In the genomic region with DNA sequence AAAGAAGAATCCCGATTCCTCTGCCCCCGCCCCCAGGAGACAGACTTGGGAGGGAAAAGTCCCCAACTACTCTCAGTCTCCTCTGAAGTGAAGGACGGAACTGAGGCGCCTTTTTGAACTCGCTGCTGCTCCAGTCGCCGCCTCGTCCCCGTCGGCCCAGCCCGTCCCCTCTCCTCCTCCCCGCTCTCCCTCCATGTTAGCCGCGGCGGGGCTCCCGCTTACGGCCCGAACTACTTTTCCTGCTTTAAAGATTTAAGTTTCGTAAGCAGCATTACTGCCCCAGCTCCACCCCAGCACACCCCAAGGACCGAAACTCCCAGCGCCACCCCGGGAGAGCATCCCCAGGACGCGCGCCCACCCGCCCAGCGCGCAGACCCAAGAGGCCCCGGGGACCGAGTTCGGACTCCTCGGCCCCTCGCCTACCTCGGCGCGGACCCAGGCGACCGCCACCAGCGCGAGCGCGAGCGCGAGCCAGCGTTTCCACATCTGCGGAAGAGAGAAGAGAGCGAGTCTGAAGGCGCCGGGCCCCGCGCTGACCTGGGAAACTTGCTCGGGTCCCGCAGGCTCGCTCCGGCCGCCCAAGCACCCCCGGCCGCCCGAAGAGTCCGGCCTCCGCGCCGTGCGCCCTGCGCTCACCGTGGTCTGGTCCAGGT, we compare ENCODE assay signal across 8 cellular contexts. TPM values are rescaled to one million over a fixed set of nuclear protein-coding genes. Genes with fewer than 3 reads are reported as not detected.
DNase-seq lines count a peak whose midpoint lies in the region; ATAC-seq, FAIRE-seq and TF ChIP-seq lines count a peak whose summit lies in the region.

No MANE protein-coding gene starts in this region.

- 0 out of 2 replicates have a peak overlapping the region, but pooled peaks have one; percentile 30 for H2BK5ac ChIP-seq in H1 (ENCODE audit: low read depth, low read length)

- H4K20me1 ChIP-seq in H1 (replicated peaks in 1 of 2; ENCODE audit: control insufficient read depth in 1 of 2, insufficient read depth in 2 of 2, low read length in 2 of 2) = peaks cover 8 to 9% of the 10 kb centered on the region in 2 experiments

- peak overlapping the region; percentile 40; the same call in 1 of the 2 replicates for H3K18ac ChIP-seq in H1 (ENCODE audit: extremely low read depth, low read length)

- peak; percentile 42 to 47 for ATAC-seq in upper lobe of left lung (ENCODE audit: low FRiP score in 2 of 2)

- peaks cover 4% of the 10 kb centered on the region for H3K9me3 Mint-ChIP-seq in mesothelial cell of epicardium

- no peak overlapping the region for H2AK5ac ChIP-seq in H1 (ENCODE audit: low read depth, low read length)

- H3K23me2 ChIP-seq in H1 (ENCODE audit: low read depth, low read length) = peaks cover 4% of the 10 kb centered on the region; the same call in 1 of the 2 replicates

- no peak overlapping the region for H3K14ac ChIP-seq in H1 (ENCODE audit: insufficient read length)

- H3K9ac ChIP-seq in SK-N-MC (ENCODE audit: insufficient read length) (peak overlapping the region; percentile 82), H1 (replicated peaks in 1 of 4; ENCODE audit: extremely low read depth in 1 of 4, low read depth in 3 of 4, low read length in 3 of 4) (peak overlapping the region; percentile 67 to 92 (median 86))

- H3K9me3 ChIP-seq in SK-N-MC (ENCODE audit: low read depth, low read length) (no peaks in the 10 kb centered on the region), H1 (ENCODE audit: insufficient read depth in 2 of 2, low read depth in 1 of 2, low read length in 1 of 2) (peaks cover 0 to 2% of the 10 kb centered on the region in 2 experiments; a peak in 1 of 4 replicates), upper lobe of left lung (no peaks in the 10 kb centered on the region)

- no peak overlapping the region for H2BK20ac ChIP-seq in H1 (ENCODE audit: low read length)

- CTCF ChIA-PET in H1 (lab: Charles Lee; ENCODE audit: partially characterized antibody) = interaction anchor here (0.6 to 13.8 kb wide), 6 partner anchors 11 to 117 kb away, joined by 3 to 294 read pairs (median 3); no protein-coding TSS in a partner anchor

- H2BK120ac ChIP-seq in H1 (replicated peaks; ENCODE audit: low read depth, low read length) = no peak overlapping the region

- no peak overlapping the region for H2AFZ ChIP-seq in H1 (ENCODE audit: low read length)

- H2BK15ac ChIP-seq in H1 (ENCODE audit: low read length) = no peak overlapping the region

- H3K27ac ChIP-seq in SK-N-MC = peak overlapping the region; percentile 91
- H3K27ac ChIP-seq in H1 (ENCODE audit: low read depth, low read length) = peak overlapping the region; percentile 83; the same call in 1 of the 2 replicates
- H3K27ac ChIP-seq in upper lobe of left lung = peak overlapping the region; percentile 80 to 93 (median 86)

- peak overlapping the region; percentile 82 for H3K4me3 ChIP-seq in SK-N-MC
- peak overlapping the region; percentile 74 to 97 (median 87) for H3K4me3 ChIP-seq in H1 (ENCODE audit: extremely low read depth in 1 of 4, insufficient read depth in 2 of 4, low read depth in 3 of 4, low read length in 4 of 4)
- peak overlapping the region; percentile 61 to 63 (median 62) for H3K4me3 ChIP-seq in upper lobe of left lung

- DNase-seq in AG08396 (ENCODE audit: low spot score) (peak; percentile 48), GM19240 (ENCODE audit: insufficient read length, low spot score) (peak; percentile 6), SK-N-MC (ENCODE audit: low read depth, low spot score) (no peak), H1 (ENCODE audit: low read depth in 1 of 2, low spot score in 2 of 2) (peak in 1 of 2 experiments; percentile 57), mesothelial cell of epicardium (ENCODE audit: low spot score in 2 of 2, unreplicated experiment in 2 of 2) (peak in 1 of 2 experiments; percentile 58), upper lobe of left lung (peak in 1 of 2 donors; percentile 91), NCI-H2029 treated with DMSO at 0.1 percent for 48 hours (lab: John Stamatoyannopoulos, UW) (no peak), inferior parietal cortex (ENCODE audit: extremely low spot score) (no peak)

- H2BK12ac ChIP-seq in H1 (ENCODE audit: low read depth, low read length) = no peak overlapping the region

- no peak for TF ChIP-seq RAD21 in H1 (IDR thresholded peaks at IDR 0.05 in 1 of 2, conservative IDR thresholded peaks at IDR 0.05 in 1 of 2; ENCODE audit: low read depth in 2 of 2, low read length in 2 of 2)

- peak overlapping the region; percentile 35 for H3K56ac ChIP-seq in H1 (replicated peaks; ENCODE audit: insufficient read length, low read depth, low read length)

- peak overlapping the region; percentile 99 for H3K27ac Mint-ChIP-seq in mesothelial cell of epicardium

- TF ChIP-seq POLR2A in H1 (IDR thresholded peaks at IDR 0.05; ENCODE audit: control extremely low read depth in 1 of 2, low read depth in 2 of 2, low read length in 2 of 2) = no peak; a peak in 2 of 3 replicates
- no peak for TF ChIP-seq POLR2A in upper lobe of left lung (IDR thresholded peaks at IDR 0.05)

- H3K36me3 ChIP-seq in SK-N-MC (ENCODE audit: insufficient read depth, low read length) = 0 out of 2 replicates have a peak, but pooled peaks cover 7% of the 10 kb centered on the region
- peaks cover 0 to 15% (median 1%) of the 10 kb centered on the region in 4 experiments; a peak in 3 of 8 replicates for H3K36me3 ChIP-seq in H1 (ENCODE audit: control insufficient read depth in 2 of 4, insufficient read depth in 4 of 4, low read length in 3 of 4)
- no peaks in the 10 kb centered on the region for H3K36me3 ChIP-seq in upper lobe of left lung

- H3K4me3 Mint-ChIP-seq in mesothelial cell of epicardium = peak overlapping the region; percentile 91

- TF ChIP-seq CTCF in H1 (IDR thresholded peaks at IDR 0.05; ENCODE audit: control extremely low read depth in 1 of 3, insufficient read depth in 1 of 3, low read depth in 1 of 3, low read length in 3 of 3) (no peak), mesothelial cell of epicardium (IDR thresholded peaks at IDR 0.05; ENCODE audit: unreplicated experiment) (no peak), upper lobe of left lung (IDR thresholded peaks at IDR 0.05) (no peak)

- FAIRE-seq in H1 (lab: Jason Lieb, UNC) = no peak

- peak overlapping the region; percentile 48 for H4K5ac ChIP-seq in H1 (ENCODE audit: insufficient read length, low read depth, low read length)

- H3K4me1 ChIP-seq in H1 (replicated peaks in 1 of 4; ENCODE audit: control insufficient read depth in 3 of 4, insufficient read depth in 4 of 4, low read length in 3 of 4) (peaks cover 6 to 23% (median 19%) of the 10 kb centered on the region in 4 experiments; a peak in 5 of 7 replicates), upper lobe of left lung (peaks cover 4 to 30% (median 17%) of the 10 kb centered on the region in 4 donors)

- no peaks in the 10 kb centered on the region for H3K27me3 Mint-ChIP-seq in mesothelial cell of epicardium (ENCODE audit: low read depth)

- H3K23ac ChIP-seq in H1 (ENCODE audit: insufficient read length) = no peak overlapping the region

- peaks cover 44% of the 10 kb centered on the region for H3K4me1 Mint-ChIP-seq in mesothelial cell of epicardium

- no peak for TF ChIP-seq EP300 in H1 (IDR thresholded peaks at IDR 0.05; ENCODE audit: borderline replicate concordance in 1 of 2, low read depth in 2 of 2, low read length in 2 of 2)
- no peak for TF ChIP-seq EP300 in upper lobe of left lung (IDR thresholded peaks at IDR 0.05)

- 3% methylated on average over 32 of the region's 66 CpGs; no CpG with 5 or more reads in 1 of the 2 experiments for WGBS in H1 (ENCODE audit: extremely low coverage in 1 of 2, insufficient coverage in 1 of 2, insufficient read length in 1 of 2, insufficient replicate concordance in 2 of 2, low coverage in 1 of 2, low lambda C conversion rate in 2 of 2, missing lambda C conversion rate in 1 of 2), 2 experiments
- WGBS in upper lobe of left lung, 2 donors = 1% methylated on average over 15 to 50 of the region's 66 CpGs

- POLR2A ChIA-PET in H1 (lab: Charles Lee; ENCODE audit: partially characterized antibody) = interaction anchor here (0.7 to 19.9 kb wide), 18 partner anchors 9 to 662 kb away, joined by 3 to 299 read pairs (median 4); partner anchors contain the start of gene GSK3B

- H3K79me1 ChIP-seq in H1 (ENCODE audit: low read depth, low read length) = peaks cover 11% of the 10 kb centered on the region; the same call in 1 of the 2 replicates

- H4K91ac ChIP-seq in H1 (replicated peaks; ENCODE audit: insufficient read length, low read length) = no peak overlapping the region

- H3K79me2 ChIP-seq in H1 (ENCODE audit: control insufficient read depth in 1 of 2, insufficient read depth in 2 of 2, low read length in 2 of 2) = peaks cover 9 to 51% of the 10 kb centered on the region in 2 experiments; a peak in 3 of 4 replicates

- H3K36me3 Mint-ChIP-seq in mesothelial cell of epicardium = no peaks in the 10 kb centered on the region

- H3K4ac ChIP-seq in H1 (replicated peaks; ENCODE audit: insufficient read length, low read depth, low read length) = no peak overlapping the region

- no peaks in the 10 kb centered on the region for H3K27me3 ChIP-seq in H1 (replicated peaks in 1 of 4; ENCODE audit: control insufficient read depth in 3 of 4, extremely low read depth in 1 of 4, insufficient read depth in 3 of 4, low read length in 3 of 4)
- H3K27me3 ChIP-seq in upper lobe of left lung = peaks cover 0 to 8% (median 0%) of the 10 kb centered on the region in 4 donors

- H3K4me2 ChIP-seq in H1 (ENCODE audit: insufficient read depth in 1 of 2, low read depth in 2 of 2, low read length in 2 of 2) = peak overlapping the region; percentile 66 to 72

- H4K8ac ChIP-seq in H1 (ENCODE audit: extremely low read depth, insufficient read depth, low read length) = peak overlapping the region; percentile 74; the same call in 1 of the 2 replicates

TF ChIP-seq in H1, 55 proteins besides CTCF, POLR2A, EP300 and RAD21 (continues in another document):
- peak; percentile 77 for TF ChIP-seq PHF8 (conservative IDR thresholded peaks at IDR 0.05; ENCODE audit: low read depth, low read length)

RNA-seq across cellular contexts. Expression of gene FSTL1, which starts 0.4 kb away (rescaled TPM):
- 502 and 516 TPM in 2 replicates for total RNA-seq in H1 (2021; fragmentation: NEBNext Ultra II Directional; extraction: Animal tissue kit (Norgen Biotek cat#: 25700))
- polyA plus RNA-seq in H1 (2011; rRNA removed) = 158 and 168 TPM in 2 replicates
- polyA plus RNA-seq in H1 (2011; cell fraction: cytosol; rRNA removed) = 238 TPM
- 366 TPM for polyA plus RNA-seq in H1 (2011; cell fraction: nucleus; rRNA removed)
- polyA plus RNA-seq in H1 (2012, experiment 1 of 2) = 322 to 479 TPM (median 419 TPM) in 4 replicates
- 22.7 TPM for polyA plus RNA-seq in H1 (2012, experiment 2 of 2)
- 296 TPM for polyA plus RNA-seq in H1 (2013, experiment 1 of 2)
- polyA plus RNA-seq in H1 (2013, experiment 2 of 2) = 334 TPM
- 543 and 781 TPM in 2 replicates for polyA minus RNA-seq in H1 (2011; rRNA and poly(A)+ RNA removed)
- polyA minus RNA-seq in H1 (2011; cell fraction: cytosol; rRNA and poly(A)+ RNA removed) = 248 TPM
- polyA minus RNA-seq in H1 (2011; cell fraction: nucleus; rRNA and poly(A)+ RNA removed) = 164 TPM
- total RNA-seq in mesothelial cell of epicardium = 734 to 772 TPM (median 749 TPM) in 3 replicates
- total RNA-seq in upper lobe of left lung = 100 to 1,000 TPM in 3 of 6 donors, 10 to 100 TPM in 3; 35.6 to 480 (median 120) TPM

Comparison
In these comparisons a context has a peak if more than half of its experiments do, and no peak if none do; other contexts are left out.
1. DNase-seq: peak in AG08396 (single experiment) and GM19240 (single experiment); none in SK-N-MC (single experiment), NCI-H2029 treated with DMSO at 0.1 percent for 48 hours (single experiment) and inferior parietal cortex (single experiment).
2. Peak in every context shown above with its lines, with median percentiles within 50 percentile points of each other: H3K27ac ChIP-seq and H3K4me3 ChIP-seq.